ENCODE assay signal across 1 cellular context in genomic region chr20:17904027-17904426, GRCh38.
TF ChIP-seq lines count a peak whose summit lies in the region.

No MANE protein-coding gene starts in this region.

TF ChIP-seq in GM12878, 131 proteins besides CTCF, POLR2A, EP300 and RAD21 (continued from another document and continues in another):
- TF ChIP-seq CUX1 (IDR thresholded peaks at IDR 0.05; ENCODE audit: insufficient replicate concordance, low read depth, low read length) (no peak), ZZZ3 (IDR thresholded peaks at IDR 0.05; ENCODE audit: control insufficient read depth, insufficient read length, low read depth) (no peak), SMC3 (IDR thresholded peaks at IDR 0.05; ENCODE audit: borderline replicate concordance, low read length) (no peak), SMARCA5 (IDR thresholded peaks at IDR 0.05) (no peak), RAD51 (IDR thresholded peaks at IDR 0.05) (no peak), REST (IDR thresholded peaks at IDR 0.05; ENCODE audit: low read depth, low read length) (no peak), MLLT1 (IDR thresholded peaks at IDR 0.05) (no peak), JUND (IDR thresholded peaks at IDR 0.05; ENCODE audit: low read depth, low read length) (no peak), HDGF (IDR thresholded peaks at IDR 0.05) (no peak), MYB (IDR thresholded peaks at IDR 0.05; ENCODE audit: borderline replicate concordance, low read depth, low read length) (no peak), BCL11A (IDR thresholded peaks at IDR 0.05; ENCODE audit: low read depth, low read length) (peak; percentile 24; the same call in 1 of the 2 replicates), MTA3 (IDR thresholded peaks at IDR 0.05; ENCODE audit: borderline replicate concordance, low read length) (no peak), IRF4 (IDR thresholded peaks at IDR 0.05; ENCODE audit: low read depth, low read length) (peak; percentile 51; the same call in 1 of the 2 replicates), BRCA1 (IDR thresholded peaks at IDR 0.05; ENCODE audit: low read depth, low read length) (no peak), STAT3 (IDR thresholded peaks at IDR 0.05; ENCODE audit: low read depth, low read length) (no peak), NR2F1 (conservative IDR thresholded peaks at IDR 0.05) (no peak), CHD1 (IDR thresholded peaks at IDR 0.05; ENCODE audit: low read depth, low read length) (no peak), PAX5 (IDR thresholded peaks at IDR 0.05; ENCODE audit: borderline replicate concordance, low read depth, low read length) (no peak), NFIC (IDR thresholded peaks at IDR 0.05; ENCODE audit: low read depth, low read length) (peak; percentile 59), PML (IDR thresholded peaks at IDR 0.05; ENCODE audit: low read length) (no peak), RELA (IDR thresholded peaks at IDR 0.05; ENCODE audit: borderline replicate concordance, partially characterized antibody) (no peak)
- TF ChIP-seq, protein P1, sequence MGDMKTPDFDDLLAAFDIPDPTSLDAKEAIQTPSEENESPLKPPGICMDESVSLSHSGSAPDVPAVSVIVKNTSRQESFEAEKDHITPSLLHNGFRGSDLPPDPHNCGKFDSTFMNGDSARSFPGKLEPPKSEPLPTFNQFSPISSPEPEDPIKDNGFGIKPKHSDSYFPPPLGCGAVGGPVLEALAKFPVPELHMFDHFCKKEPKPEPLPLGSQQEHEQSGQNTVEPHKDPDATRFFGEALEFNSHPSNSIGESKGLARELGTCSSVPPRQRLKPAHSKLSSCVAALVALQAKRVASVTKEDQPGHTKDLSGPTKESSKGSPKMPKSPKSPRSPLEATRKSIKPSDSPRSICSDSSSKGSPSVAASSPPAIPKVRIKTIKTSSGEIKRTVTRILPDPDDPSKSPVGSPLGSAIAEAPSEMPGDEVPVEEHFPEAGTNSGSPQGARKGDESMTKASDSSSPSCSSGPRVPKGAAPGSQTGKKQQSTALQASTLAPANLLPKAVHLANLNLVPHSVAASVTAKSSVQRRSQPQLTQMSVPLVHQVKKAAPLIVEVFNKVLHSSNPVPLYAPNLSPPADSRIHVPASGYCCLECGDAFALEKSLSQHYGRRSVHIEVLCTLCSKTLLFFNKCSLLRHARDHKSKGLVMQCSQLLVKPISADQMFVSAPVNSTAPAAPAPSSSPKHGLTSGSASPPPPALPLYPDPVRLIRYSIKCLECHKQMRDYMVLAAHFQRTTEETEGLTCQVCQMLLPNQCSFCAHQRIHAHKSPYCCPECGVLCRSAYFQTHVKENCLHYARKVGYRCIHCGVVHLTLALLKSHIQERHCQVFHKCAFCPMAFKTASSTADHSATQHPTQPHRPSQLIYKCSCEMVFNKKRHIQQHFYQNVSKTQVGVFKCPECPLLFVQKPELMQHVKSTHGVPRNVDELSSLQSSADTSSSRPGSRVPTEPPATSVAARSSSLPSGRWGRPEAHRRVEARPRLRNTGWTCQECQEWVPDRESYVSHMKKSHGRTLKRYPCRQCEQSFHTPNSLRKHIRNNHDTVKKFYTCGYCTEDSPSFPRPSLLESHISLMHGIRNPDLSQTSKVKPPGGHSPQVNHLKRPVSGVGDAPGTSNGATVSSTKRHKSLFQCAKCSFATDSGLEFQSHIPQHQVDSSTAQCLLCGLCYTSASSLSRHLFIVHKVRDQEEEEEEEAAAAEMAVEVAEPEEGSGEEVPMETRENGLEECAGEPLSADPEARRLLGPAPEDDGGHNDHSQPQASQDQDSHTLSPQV (IDR thresholded peaks at IDR 0.05) = no peak
- TF ChIP-seq, protein P2, sequence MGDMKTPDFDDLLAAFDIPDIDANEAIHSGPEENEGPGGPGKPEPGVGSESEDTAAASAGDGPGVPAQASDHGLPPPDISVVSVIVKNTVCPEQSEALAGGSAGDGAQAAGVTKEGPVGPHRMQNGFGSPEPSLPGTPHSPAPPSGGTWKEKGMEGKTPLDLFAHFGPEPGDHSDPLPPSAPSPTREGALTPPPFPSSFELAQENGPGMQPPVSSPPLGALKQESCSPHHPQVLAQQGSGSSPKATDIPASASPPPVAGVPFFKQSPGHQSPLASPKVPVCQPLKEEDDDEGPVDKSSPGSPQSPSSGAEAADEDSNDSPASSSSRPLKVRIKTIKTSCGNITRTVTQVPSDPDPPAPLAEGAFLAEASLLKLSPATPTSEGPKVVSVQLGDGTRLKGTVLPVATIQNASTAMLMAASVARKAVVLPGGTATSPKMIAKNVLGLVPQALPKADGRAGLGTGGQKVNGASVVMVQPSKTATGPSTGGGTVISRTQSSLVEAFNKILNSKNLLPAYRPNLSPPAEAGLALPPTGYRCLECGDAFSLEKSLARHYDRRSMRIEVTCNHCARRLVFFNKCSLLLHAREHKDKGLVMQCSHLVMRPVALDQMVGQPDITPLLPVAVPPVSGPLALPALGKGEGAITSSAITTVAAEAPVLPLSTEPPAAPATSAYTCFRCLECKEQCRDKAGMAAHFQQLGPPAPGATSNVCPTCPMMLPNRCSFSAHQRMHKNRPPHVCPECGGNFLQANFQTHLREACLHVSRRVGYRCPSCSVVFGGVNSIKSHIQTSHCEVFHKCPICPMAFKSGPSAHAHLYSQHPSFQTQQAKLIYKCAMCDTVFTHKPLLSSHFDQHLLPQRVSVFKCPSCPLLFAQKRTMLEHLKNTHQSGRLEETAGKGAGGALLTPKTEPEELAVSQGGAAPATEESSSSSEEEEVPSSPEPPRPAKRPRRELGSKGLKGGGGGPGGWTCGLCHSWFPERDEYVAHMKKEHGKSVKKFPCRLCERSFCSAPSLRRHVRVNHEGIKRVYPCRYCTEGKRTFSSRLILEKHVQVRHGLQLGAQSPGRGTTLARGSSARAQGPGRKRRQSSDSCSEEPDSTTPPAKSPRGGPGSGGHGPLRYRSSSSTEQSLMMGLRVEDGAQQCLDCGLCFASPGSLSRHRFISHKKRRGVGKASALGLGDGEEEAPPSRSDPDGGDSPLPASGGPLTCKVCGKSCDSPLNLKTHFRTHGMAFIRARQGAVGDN (IDR thresholded peaks at IDR 0.05) = no peak
- TF ChIP-seq, protein P3, sequence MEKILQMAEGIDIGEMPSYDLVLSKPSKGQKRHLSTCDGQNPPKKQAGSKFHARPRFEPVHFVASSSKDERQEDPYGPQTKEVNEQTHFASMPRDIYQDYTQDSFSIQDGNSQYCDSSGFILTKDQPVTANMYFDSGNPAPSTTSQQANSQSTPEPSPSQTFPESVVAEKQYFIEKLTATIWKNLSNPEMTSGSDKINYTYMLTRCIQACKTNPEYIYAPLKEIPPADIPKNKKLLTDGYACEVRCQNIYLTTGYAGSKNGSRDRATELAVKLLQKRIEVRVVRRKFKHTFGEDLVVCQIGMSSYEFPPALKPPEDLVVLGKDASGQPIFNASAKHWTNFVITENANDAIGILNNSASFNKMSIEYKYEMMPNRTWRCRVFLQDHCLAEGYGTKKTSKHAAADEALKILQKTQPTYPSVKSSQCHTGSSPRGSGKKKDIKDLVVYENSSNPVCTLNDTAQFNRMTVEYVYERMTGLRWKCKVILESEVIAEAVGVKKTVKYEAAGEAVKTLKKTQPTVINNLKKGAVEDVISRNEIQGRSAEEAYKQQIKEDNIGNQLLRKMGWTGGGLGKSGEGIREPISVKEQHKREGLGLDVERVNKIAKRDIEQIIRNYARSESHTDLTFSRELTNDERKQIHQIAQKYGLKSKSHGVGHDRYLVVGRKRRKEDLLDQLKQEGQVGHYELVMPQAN (conservative IDR thresholded peaks at IDR 0.05) = no peak
- TF ChIP-seq, protein P4, sequence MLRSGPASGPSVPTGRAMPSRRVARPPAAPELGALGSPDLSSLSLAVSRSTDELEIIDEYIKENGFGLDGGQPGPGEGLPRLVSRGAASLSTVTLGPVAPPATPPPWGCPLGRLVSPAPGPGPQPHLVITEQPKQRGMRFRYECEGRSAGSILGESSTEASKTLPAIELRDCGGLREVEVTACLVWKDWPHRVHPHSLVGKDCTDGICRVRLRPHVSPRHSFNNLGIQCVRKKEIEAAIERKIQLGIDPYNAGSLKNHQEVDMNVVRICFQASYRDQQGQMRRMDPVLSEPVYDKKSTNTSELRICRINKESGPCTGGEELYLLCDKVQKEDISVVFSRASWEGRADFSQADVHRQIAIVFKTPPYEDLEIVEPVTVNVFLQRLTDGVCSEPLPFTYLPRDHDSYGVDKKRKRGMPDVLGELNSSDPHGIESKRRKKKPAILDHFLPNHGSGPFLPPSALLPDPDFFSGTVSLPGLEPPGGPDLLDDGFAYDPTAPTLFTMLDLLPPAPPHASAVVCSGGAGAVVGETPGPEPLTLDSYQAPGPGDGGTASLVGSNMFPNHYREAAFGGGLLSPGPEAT (IDR thresholded peaks at IDR 0.05; ENCODE audit: low read depth) = no peak
- TF ChIP-seq, protein P5, sequence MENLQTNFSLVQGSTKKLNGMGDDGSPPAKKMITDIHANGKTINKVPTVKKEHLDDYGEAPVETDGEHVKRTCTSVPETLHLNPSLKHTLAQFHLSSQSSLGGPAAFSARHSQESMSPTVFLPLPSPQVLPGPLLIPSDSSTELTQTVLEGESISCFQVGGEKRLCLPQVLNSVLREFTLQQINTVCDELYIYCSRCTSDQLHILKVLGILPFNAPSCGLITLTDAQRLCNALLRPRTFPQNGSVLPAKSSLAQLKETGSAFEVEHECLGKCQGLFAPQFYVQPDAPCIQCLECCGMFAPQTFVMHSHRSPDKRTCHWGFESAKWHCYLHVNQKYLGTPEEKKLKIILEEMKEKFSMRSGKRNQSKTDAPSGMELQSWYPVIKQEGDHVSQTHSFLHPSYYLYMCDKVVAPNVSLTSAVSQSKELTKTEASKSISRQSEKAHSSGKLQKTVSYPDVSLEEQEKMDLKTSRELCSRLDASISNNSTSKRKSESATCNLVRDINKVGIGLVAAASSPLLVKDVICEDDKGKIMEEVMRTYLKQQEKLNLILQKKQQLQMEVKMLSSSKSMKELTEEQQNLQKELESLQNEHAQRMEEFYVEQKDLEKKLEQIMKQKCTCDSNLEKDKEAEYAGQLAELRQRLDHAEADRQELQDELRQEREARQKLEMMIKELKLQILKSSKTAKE (IDR thresholded peaks at IDR 0.05; ENCODE audit: low read depth, poor library complexity, severe bottlenecking) = peak; percentile 24
